ENCODE assay signal across 11 cellular contexts in genomic region chr19:49430678-49431329, GRCh38. TPM values are rescaled to one million over a fixed set of nuclear protein-coding genes. Genes with fewer than 3 reads are reported as not detected.
DNase-seq lines count a peak whose midpoint lies in the region; ATAC-seq and TF ChIP-seq lines count a peak whose summit lies in the region.
"Had no signal": no experiment of that assay in that cellular context is flagged by ENCODE, and none has a peak within 500 bp of the region (broad histone marks: within the 10 kb centered on the region; RNA-seq: fewer than 3 reads in every experiment).

No MANE protein-coding gene starts in this region.

- H3K27ac Mint-ChIP-seq in GM23338 (no peak overlapping the region), WTC11 (no peak overlapping the region), naive B cell (peak overlapping the region in 3 of 6 donors; percentile 21 to 63 (median 28))
- no peak overlapping the region for H3K27ac Mint-ChIP-seq in stimulated activated memory B cell treated with anti-CD40 and anti-IgM and Interleukin-4, amounts not matched to agents 10 μg/mL and 1 μg/mL and 100 μg/mL, for 72 hours
- H3K27ac Mint-ChIP-seq: activated naive CD8-positive, alpha-beta T cell had no signal

- H3K36me3 ChIP-seq in DOHH2 (ENCODE audit: control insufficient read depth, low read length) (no peaks in the 10 kb centered on the region), GM23338 (ENCODE audit: insufficient read depth) (no peaks in the 10 kb centered on the region), tibial artery (no peaks in the 10 kb centered on the region)

- H3K27me3 ChIP-seq in DOHH2 (ENCODE audit: control insufficient read depth, low read length) (peaks cover 44% of the 10 kb centered on the region), GM23338 (ENCODE audit: insufficient read depth) (peaks cover 72% of the 10 kb centered on the region), tibial artery (peaks cover 0 to 100% of the 10 kb centered on the region in 2 donors)

- TF ChIP-seq CTCF in DOHH2 (IDR thresholded peaks at IDR 0.05; ENCODE audit: low read depth, low read length, poor library complexity, severe bottlenecking) (peak; percentile 75), GM23338 (conservative IDR thresholded peaks at IDR 0.05; ENCODE audit: low read depth in 2 of 2) (peak; percentile 55 to 82), WTC11 (IDR thresholded peaks at IDR 0.05) (peak; percentile 21; the same call in 1 of the 2 replicates), tibial artery (IDR thresholded peaks at IDR 0.05) (no peak)

- no peak overlapping the region for H3K4me2 ChIP-seq in DOHH2 (ENCODE audit: low read length)
- H3K4me2 ChIP-seq in GM23338, result no peak overlapping the region

- CTCF ChIA-PET in WTC11 (lab: Charles Lee), result interaction anchor here (0.9 to 2.3 kb wide), 7 partner anchors 9 to 68 kb away, joined by 3 to 11 read pairs (median 9); partner anchors contain the start of genes DKKL1 and SLC17A7

- H3K4me1 Mint-ChIP-seq in GM23338, result peaks cover 52% of the 10 kb centered on the region
- peaks cover 58% of the 10 kb centered on the region for H3K4me1 Mint-ChIP-seq in WTC11
- H3K4me1 Mint-ChIP-seq in naive B cell, result peaks cover 51 to 64% (median 57%) of the 10 kb centered on the region in 3 donors
- H3K4me1 Mint-ChIP-seq in stimulated activated memory B cell treated with anti-CD40 and anti-IgM and Interleukin-4, amounts not matched to agents 10 μg/mL and 1 μg/mL and 100 μg/mL, for 72 hours, result peaks cover 63% of the 10 kb centered on the region

- H3K79me2 ChIP-seq in DOHH2 (ENCODE audit: control insufficient read depth, low read length) (no peaks in the 10 kb centered on the region), GM23338 (replicated peaks; ENCODE audit: insufficient read depth) (no peaks in the 10 kb centered on the region)

- no peak overlapping the region for H2AFZ ChIP-seq in GM23338

- H4K20me1 ChIP-seq in DOHH2 (ENCODE audit: control insufficient read depth, insufficient read depth, low read depth, low read length), result no peaks in the 10 kb centered on the region
- no peaks in the 10 kb centered on the region for H4K20me1 ChIP-seq in GM23338 (replicated peaks; ENCODE audit: insufficient read depth)

- intact Hi-C loops in tibial artery (cut with DNase I; ENCODE audit: low total_unique reads), result loop anchor here (5.0 kb wide), 1 partner anchor 34 kb away; no protein-coding TSS in a partner anchor

- peaks cover 64% of the 10 kb centered on the region for H3K27me3 Mint-ChIP-seq in GM23338 (ENCODE audit: insufficient read depth, low read depth, poor library complexity)
- peaks cover 98% of the 10 kb centered on the region for H3K27me3 Mint-ChIP-seq in WTC11 (ENCODE audit: low read depth)
- H3K27me3 Mint-ChIP-seq in naive B cell, result peaks cover 68 to 96% (median 96%) of the 10 kb centered on the region in 3 donors
- peaks cover 99% of the 10 kb centered on the region for H3K27me3 Mint-ChIP-seq in stimulated activated memory B cell treated with anti-CD40 and anti-IgM and Interleukin-4, amounts not matched to agents 10 μg/mL and 1 μg/mL and 100 μg/mL, for 72 hours

- H3K36me3 Mint-ChIP-seq in GM23338 (ENCODE audit: low read depth), result peaks cover 5% of the 10 kb centered on the region
- H3K36me3 Mint-ChIP-seq in WTC11, result peaks cover 3% of the 10 kb centered on the region; the same call in 1 of the 2 replicates
- H3K36me3 Mint-ChIP-seq in naive B cell, result peaks cover 0 to 34% of the 10 kb centered on the region in 2 donors
- no peaks in the 10 kb centered on the region for H3K36me3 Mint-ChIP-seq in stimulated activated memory B cell treated with anti-CD40 and anti-IgM and Interleukin-4, amounts not matched to agents 10 μg/mL and 1 μg/mL and 100 μg/mL, for 72 hours
- H3K36me3 Mint-ChIP-seq: activated naive CD8-positive, alpha-beta T cell had no signal

- H3K9me3 ChIP-seq in DOHH2 (ENCODE audit: control insufficient read depth, insufficient read depth, low read length), result no peaks in the 10 kb centered on the region
- no peaks in the 10 kb centered on the region for H3K9me3 ChIP-seq in tibial artery

- DNase-seq in GM23338 (ENCODE audit: low spot score) (no peak), WTC11 (ENCODE audit: low spot score) (no peak), naive B cell (no peak), tibial artery (no peak), NCI-H446 treated with DMSO at 0.1 percent for 48 hours (lab: John Stamatoyannopoulos, UW) (no peak)
- DNase-seq: foreskin melanocyte, HCEC 1CT had no signal

- no peak overlapping the region for H3K4me3 ChIP-seq in DOHH2 (ENCODE audit: low read length)
- no peak overlapping the region for H3K4me3 ChIP-seq in GM23338
- no peak overlapping the region for H3K4me3 ChIP-seq in tibial artery

- H3K27ac ChIP-seq in DOHH2 (ENCODE audit: low read depth, low read length) (no peak overlapping the region), GM23338 (ENCODE audit: low read depth) (no peak overlapping the region), tibial artery (no peak overlapping the region)

- no peaks in the 10 kb centered on the region for H3K9me2 ChIP-seq in DOHH2 (replicated peaks; ENCODE audit: control insufficient read depth, low read length)
- no peaks in the 10 kb centered on the region for H3K9me2 ChIP-seq in GM23338 (ENCODE audit: insufficient read depth)

- POLR2A ChIA-PET in WTC11 (lab: Charles Lee), result interaction anchor here (1.0 kb wide), 1 partner anchor 9 kb away, joined by 3 read pairs; no protein-coding TSS in a partner anchor

- H3K9me3 Mint-ChIP-seq in GM23338 (peaks cover 13% of the 10 kb centered on the region; the same call in 2 of the 3 replicates), WTC11 (peaks cover 11% of the 10 kb centered on the region), naive B cell (peaks cover 0 to 7% (median 1%) of the 10 kb centered on the region in 7 donors)
- H3K9me3 Mint-ChIP-seq in stimulated activated memory B cell treated with anti-CD40 and anti-IgM and Interleukin-4, amounts not matched to agents 10 μg/mL and 1 μg/mL and 100 μg/mL, for 72 hours, result no peaks in the 10 kb centered on the region
- H3K9me3 Mint-ChIP-seq: T-cell had no signal

- 0 out of 2 replicates have a peak, but pooled peaks cover 5% of the 10 kb centered on the region for H3F3A ChIP-seq in DOHH2 (ENCODE audit: control insufficient read depth, insufficient read depth)
- H3F3A ChIP-seq in GM23338 (replicated peaks; ENCODE audit: low read depth), result peaks cover 40% of the 10 kb centered on the region

- H3K4me1 ChIP-seq in DOHH2 (ENCODE audit: control insufficient read depth, low read length), result peaks cover 33% of the 10 kb centered on the region
- peaks cover 37% of the 10 kb centered on the region for H3K4me1 ChIP-seq in GM23338 (ENCODE audit: insufficient read depth)
- peaks cover 0 to 22% (median 8%) of the 10 kb centered on the region in 4 donors for H3K4me1 ChIP-seq in tibial artery

- peak overlapping the region; percentile 38; the same call in 2 of the 3 replicates for H3K4me3 Mint-ChIP-seq in GM23338
- no peak overlapping the region for H3K4me3 Mint-ChIP-seq in WTC11
- peak overlapping the region in 2 of 8 donors; percentile 10 to 42 for H3K4me3 Mint-ChIP-seq in naive B cell
- no peak overlapping the region for H3K4me3 Mint-ChIP-seq in stimulated activated memory B cell treated with anti-CD40 and anti-IgM and Interleukin-4, amounts not matched to agents 10 μg/mL and 1 μg/mL and 100 μg/mL, for 72 hours
- H3K4me3 Mint-ChIP-seq: activated naive CD8-positive, alpha-beta T cell; T-cell had no signal

- ATAC-seq in GM23338 (no peak), WTC11 (no peak), naive B cell (ENCODE audit: low read depth in 2 of 2) (peak; percentile 25 to 31)
- ATAC-seq in stimulated activated memory B cell treated with anti-CD40 and anti-IgM and Interleukin-4, amounts not matched to agents 10 μg/mL and 1 μg/mL and 100 μg/mL, for 72 hours, result no peak

TF ChIP-seq in GM23338, 12 proteins besides CTCF, POLR2A, EP300 and RAD21 (continues in another document):
- TF ChIP-seq ZNF331 (CRISPR knock-in tag; IDR thresholded peaks at IDR 0.05; ENCODE audit: low read depth), result no peak
- no peak for TF ChIP-seq EZH2phosphoT487 (IDR thresholded peaks at IDR 0.05; ENCODE audit: unreplicated experiment)
- no peak for TF ChIP-seq NANOG (IDR thresholded peaks at IDR 0.05; ENCODE audit: borderline replicate concordance)
- no peak for TF ChIP-seq JUNB (IDR thresholded peaks at IDR 0.05; ENCODE audit: unreplicated experiment)

TF ChIP-seq in WTC11, 78 proteins besides CTCF, POLR2A, EP300 and RAD21 (continues in another document):
- TF ChIP-seq FOXK1 (CRISPR knock-in tag; IDR thresholded peaks at IDR 0.05) (no peak), FOXJ3 (CRISPR knock-in tag; IDR thresholded peaks at IDR 0.05; ENCODE audit: borderline replicate concordance) (no peak)
- TF ChIP-seq, protein P1, sequence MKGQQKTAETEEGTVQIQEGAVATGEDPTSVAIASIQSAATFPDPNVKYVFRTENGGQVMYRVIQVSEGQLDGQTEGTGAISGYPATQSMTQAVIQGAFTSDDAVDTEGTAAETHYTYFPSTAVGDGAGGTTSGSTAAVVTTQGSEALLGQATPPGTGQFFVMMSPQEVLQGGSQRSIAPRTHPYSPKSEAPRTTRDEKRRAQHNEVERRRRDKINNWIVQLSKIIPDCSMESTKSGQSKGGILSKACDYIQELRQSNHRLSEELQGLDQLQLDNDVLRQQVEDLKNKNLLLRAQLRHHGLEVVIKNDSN (CRISPR knock-in tag; IDR thresholded peaks at IDR 0.05), result peak; percentile 57; the same call in 1 of the 2 replicates

RNA-seq across cellular contexts. Expression of gene GFY, which starts 5.6 kb away (rescaled TPM):
- not detected in 2 replicates for total RNA-seq in GM23338 (2014; rRNA removed; shearing (Covaris generic))
- polyA plus RNA-seq in GM23338 (2016; fragmentation: Nextera tagmentation; extraction: Ambion mirVana) (1.2 and 1.7 TPM in 2 replicates), naive B cell (ENCODE audit: low read depth in 6 of 6) (not detected)
- total RNA-seq in WTC11 (2021), result 0.85 to 1.4 TPM (median 0.87 TPM) in 3 replicates

RNA-seq across cellular contexts. Expression of gene PTH2, which starts 7.6 kb away (rescaled TPM):
- not detected in 2 replicates for total RNA-seq in GM23338 (2014; rRNA removed; shearing (Covaris generic))
- 1.3 and 1.6 TPM in 2 replicates for polyA plus RNA-seq in GM23338 (2016; fragmentation: Nextera tagmentation; extraction: Ambion mirVana)
- total RNA-seq in WTC11 (2021), result 1.0 to 1.7 TPM (median 1.5 TPM) in 3 replicates
- not detected for polyA plus RNA-seq in naive B cell (ENCODE audit: low read depth in 6 of 6)
- total RNA-seq: T-cell had no signal

RNA-seq across cellular contexts. Expression of gene SLC17A7, which starts 10.5 kb away (rescaled TPM):
- 0.90 and 1.6 TPM in 2 replicates for total RNA-seq in GM23338 (2014; rRNA removed; shearing (Covaris generic))
- 1.5 TPM in 2 replicates for polyA plus RNA-seq in GM23338 (2016; fragmentation: Nextera tagmentation; extraction: Ambion mirVana)
- total RNA-seq in WTC11 (2021), result 1.6 to 2.8 TPM (median 2.1 TPM) in 3 replicates
- polyA plus RNA-seq in naive B cell (ENCODE audit: low read depth in 6 of 6), result not detected

RNA-seq across cellular contexts. Expression of gene PIH1D1, which starts 20.8 kb away (rescaled TPM):
- 147 and 164 TPM in 2 replicates for total RNA-seq in GM23338 (2014; rRNA removed; shearing (Covaris generic))
- 93.6 and 103 TPM in 2 replicates for polyA plus RNA-seq in GM23338 (2016; fragmentation: Nextera tagmentation; extraction: Ambion mirVana)
- total RNA-seq in WTC11 (2021), result 153 to 170 TPM (median 156 TPM) in 3 replicates
- polyA plus RNA-seq in naive B cell (ENCODE audit: low read depth in 6 of 6), result 10 to 100 TPM; 70.3 to 95.3 (median 79.0) TPM

RNA-seq across cellular contexts. Expression of gene ALDH16A1, which starts 22.2 kb away (rescaled TPM):
- 57.3 and 62.3 TPM in 2 replicates for total RNA-seq in GM23338 (2014; rRNA removed; shearing (Covaris generic))
- polyA plus RNA-seq in GM23338 (2016; fragmentation: Nextera tagmentation; extraction: Ambion mirVana), result 16.8 and 20.0 TPM in 2 replicates
- 44.3 to 53.6 TPM (median 52.6 TPM) in 3 replicates for total RNA-seq in WTC11 (2021)
- 100 to 1,000 TPM in 1 of 6 donors, 10 to 100 TPM in 5; 54.2 to 103 (median 74.6) TPM for polyA plus RNA-seq in naive B cell (ENCODE audit: low read depth in 6 of 6)

Comparison
In these comparisons a context has a peak if more than half of its experiments do, and no peak if none do; other contexts are left out.
1. CTCF ChIP-seq: peak in DOHH2 (single experiment), GM23338 (2 of 2) and WTC11 (single experiment); none in tibial artery (0 of 2).
2. ATAC-seq: peak in naive B cell (2 of 2); none in GM23338 (single experiment), WTC11 (single experiment) and stimulated activated memory B cell treated with anti-CD40 and anti-IgM and Interleukin-4, amounts not matched to agents 10 μg/mL and 1 μg/mL and 100 μg/mL, for 72 hours (single experiment).